17 cellular contexts compared by ENCODE assay signal in genomic region chr16:89601906-89602272, GRCh38. TPM values are rescaled to one million over a fixed set of nuclear protein-coding genes. Genes with fewer than 3 reads are reported as not detected.
DNase-seq lines count a peak whose midpoint lies in the region; ATAC-seq, FAIRE-seq and TF ChIP-seq lines count a peak whose summit lies in the region.
"Had no signal": no experiment of that assay in that cellular context is flagged by ENCODE, and none has a peak within 500 bp of the region (broad histone marks: within the 10 kb centered on the region; RNA-seq: fewer than 3 reads in every experiment).

No MANE protein-coding gene starts in this region.

- H3K9me3 Mint-ChIP-seq in nephron progenitor cell: no peaks in the 10 kb centered on the region
- H3K9me3 Mint-ChIP-seq: activated naive CD8-positive, alpha-beta T cell treated with anti-CD3 and anti-CD28 coated beads, Interleukin-2, amount 10 ng/mL, durations not matched to agents 7 days and 5 days; activated T-cell treated with anti-CD3 and anti-CD28 coated beads, Interleukin-2, amount 50 U/mL, for 4 hours had no signal

- no peak for TF ChIP-seq EP300 in K562 (IDR thresholded peaks at IDR 0.05; ENCODE audit: low read length)

- H4K20me1 ChIP-seq in BLaER1 (no peaks in the 10 kb centered on the region), K562 (replicated peaks; ENCODE audit: control insufficient read depth, insufficient read depth, low read length) (0 out of 2 replicates have a peak, but pooled peaks cover 5% of the 10 kb centered on the region)

- ATAC-seq in K562: no peak

- POLR2A ChIA-PET in K562 (lab: Yijun Ruan, JAX): interaction anchor here (0.6 to 1.0 kb wide), 3 partner anchors 10 to 218 kb away, joined by 3 to 4 read pairs (median 3); no protein-coding TSS in a partner anchor

- in situ Hi-C loops in K562 (cut with MboI): no loop called here

- no peak overlapping the region for H3K4me3 Mint-ChIP-seq in nephron progenitor cell
- H3K4me3 Mint-ChIP-seq: activated naive CD8-positive, alpha-beta T cell treated with anti-CD3 and anti-CD28 coated beads, Interleukin-2, amount 10 ng/mL, durations not matched to agents 7 days and 5 days; activated T-cell treated with anti-CD3 and anti-CD28 coated beads, Interleukin-2, amount 50 U/mL, for 4 hours had no signal

- H3K27me3 ChIP-seq in BLaER1: no peaks in the 10 kb centered on the region
- H3K27me3 ChIP-seq in K562 (ENCODE audit: control insufficient read depth in 2 of 2, insufficient read depth in 2 of 2, low read length in 2 of 2): no peaks in the 10 kb centered on the region
- H3K27me3 ChIP-seq: ovary had no signal

- peak; percentile 70 for DNase-seq in M059J (ENCODE audit: low read depth)
- DNase-seq in K562 (ENCODE audit: extremely low read depth in 1 of 4, low spot score in 3 of 4): no peak
- no peak for DNase-seq in nephron progenitor cell
- DNase-seq in activated effector memory CD4-positive, alpha-beta T cell treated with Interleukin-2 at 50 U/mL for 16 hours: no peak
- DNase-seq in activated CD4-positive, CD25-positive, alpha-beta regulatory T cell (lab: John Stamatoyannopoulos, UW): no peak
- DNase-seq in GM12892 (ENCODE audit: insufficient read length): no peak
- no peak for DNase-seq in islet precursor cell
- DNase-seq: activated naive CD8-positive, alpha-beta T cell treated with anti-CD3 and anti-CD28 coated beads, Interleukin-2, amount 10 ng/mL, durations not matched to agents 7 days and 5 days had no signal

- intact Hi-C loops in K562 (cut with micrococcal nuclease): loop anchor here (5.0 kb wide), 1 partner anchor 35 kb away; no protein-coding TSS in a partner anchor

- H3K4me3 ChIP-seq in BLaER1: no peak overlapping the region
- H3K4me3 ChIP-seq in K562: no peak overlapping the region
- H3K4me3 ChIP-seq: esophagus muscularis mucosa, heart right ventricle, ovary had no signal

- FAIRE-seq in K562 (lab: Jason Lieb, UNC) (no peak), GM12892 (lab: Jason Lieb, UNC) (no peak)
- FAIRE-seq: bronchial epithelial cell had no signal

- H3K36me3 ChIP-seq in BLaER1 (peaks cover 5% of the 10 kb centered on the region; the same call in 1 of the 2 replicates), K562 (ENCODE audit: control insufficient read depth, insufficient read depth, low read length) (no peaks in the 10 kb centered on the region)
- H3K36me3 ChIP-seq: esophagus muscularis mucosa, heart right ventricle, ovary had no signal

- H2AFZ ChIP-seq in K562 (ENCODE audit: low read depth, low read length): no peak overlapping the region

- H3K9me1 ChIP-seq in K562 (ENCODE audit: control insufficient read depth, insufficient read depth, low read length): no peaks in the 10 kb centered on the region

- TF ChIP-seq POLR2A in K562 (conservative IDR thresholded peaks at IDR 0.05): no peak
- no peak for TF ChIP-seq POLR2A in GM12892 (IDR thresholded peaks at IDR 0.05; ENCODE audit: low read depth, low read length)

- no peaks in the 10 kb centered on the region for H3K79me2 ChIP-seq in K562 (ENCODE audit: control insufficient read depth, insufficient read depth, low read length)

- H3K4me1 Mint-ChIP-seq in nephron progenitor cell: peaks cover 42% of the 10 kb centered on the region

- 0 out of 2 replicates have a peak overlapping the region, but pooled peaks have one; percentile 48 for H3K27ac ChIP-seq in BLaER1
- H3K27ac ChIP-seq in K562 (ENCODE audit: extremely low read depth, low read depth, low read length): no peak overlapping the region
- H3K27ac ChIP-seq: esophagus muscularis mucosa, heart right ventricle, ovary had no signal

- no peak for TF ChIP-seq RAD21 in K562 (CRISPR knock-in tag; conservative IDR thresholded peaks at IDR 0.05 in 1 of 2, IDR thresholded peaks at IDR 0.05 in 1 of 2)

- no TSS peak for BruUV-seq in K562 (replicated peaks; lab: Mats Ljungman, UMichigan)

- CTCF ChIA-PET in K562 (lab: Yijun Ruan, JAX; ENCODE audit: low intra/inter-chr PET ratio): no interaction called here

- H3K4me1 ChIP-seq in BLaER1: peaks cover 69% of the 10 kb centered on the region
- peaks cover 0 to 55% of the 10 kb centered on the region in 2 experiments; a peak in 3 of 5 replicates for H3K4me1 ChIP-seq in K562 (replicated peaks in 1 of 2; ENCODE audit: control insufficient read depth in 2 of 2, insufficient read depth in 2 of 2, low read length in 2 of 2)

- no peaks in the 10 kb centered on the region for H3K36me3 Mint-ChIP-seq in nephron progenitor cell (ENCODE audit: low read depth)
- H3K36me3 Mint-ChIP-seq: activated naive CD8-positive, alpha-beta T cell treated with anti-CD3 and anti-CD28 coated beads, Interleukin-2, amount 10 ng/mL, durations not matched to agents 7 days and 5 days had no signal

- no peak overlapping the region for H3K9ac ChIP-seq in BLaER1
- no peak overlapping the region for H3K9ac ChIP-seq in K562 (ENCODE audit: insufficient read depth in 1 of 2, low read depth in 2 of 2, low read length in 2 of 2)

- H3K27ac Mint-ChIP-seq in nephron progenitor cell: peak overlapping the region; percentile 29
- H3K27ac Mint-ChIP-seq: activated naive CD8-positive, alpha-beta T cell treated with anti-CD3 and anti-CD28 coated beads, Interleukin-2, amount 10 ng/mL, durations not matched to agents 7 days and 5 days had no signal

- TF ChIP-seq CTCF in K562 (IDR thresholded peaks at IDR 0.05 in 2 of 3, conservative IDR thresholded peaks at IDR 0.05 in 1 of 3; ENCODE audit: insufficient read depth in 2 of 3, low read depth in 1 of 3, low read length in 3 of 3): no peak
- no peak for TF ChIP-seq CTCF in nephron progenitor cell (IDR thresholded peaks at IDR 0.05)

- peak overlapping the region; percentile 82 for H3K4me2 ChIP-seq in BLaER1
- H3K4me2 ChIP-seq in K562 (ENCODE audit: insufficient read depth, low read length): no peak overlapping the region

- H3K9me3 ChIP-seq in BLaER1: no peaks in the 10 kb centered on the region
- no peaks in the 10 kb centered on the region for H3K9me3 ChIP-seq in K562 (replicated peaks; ENCODE audit: control insufficient read depth, insufficient read depth, low read depth, low read length)
- H3K9me3 ChIP-seq: esophagus muscularis mucosa, heart right ventricle, ovary had no signal

- 30% methylated on average over 22 of the region's 22 CpGs for WGBS in K562 (ENCODE audit: insufficient coverage, low coverage, missing lambda C conversion rate)

- no peaks in the 10 kb centered on the region for H3K27me3 Mint-ChIP-seq in nephron progenitor cell (ENCODE audit: low read depth, poor library complexity)
- H3K27me3 Mint-ChIP-seq: activated naive CD8-positive, alpha-beta T cell treated with anti-CD3 and anti-CD28 coated beads, Interleukin-2, amount 10 ng/mL, durations not matched to agents 7 days and 5 days had no signal

RNA-seq across cellular contexts. Expression of gene DPEP1, which starts 11.6 kb away (rescaled TPM):
- 0.79 TPM in 1 of 2 replicates, not detected in the other for total RNA-seq in M059J (2014; rRNA removed; shearing (Covaris generic))
- 0.23 TPM in 1 of 2 replicates, not detected in the other for total RNA-seq in K562 (2011; cell fraction: chromatin; rRNA removed; ENCODE audit: low replicate concordance)
- total RNA-seq in K562 (2011; cell fraction: nucleolus; rRNA removed): 0.67 and 1.3 TPM in 2 replicates
- 0.46 TPM in 1 of 2 replicates, not detected in the other for total RNA-seq in K562 (2011; cell fraction: nucleoplasm; rRNA removed)
- total RNA-seq in K562 (2014; rRNA removed): 0.14 TPM in 1 of 2 replicates, not detected in the other
- not detected in 2 replicates for total RNA-seq in K562 (2014; rRNA removed; fragmentation: Illumina TruSeq; extraction: Trizol)
- total RNA-seq in K562 (2015; rRNA removed; fragmentation: Illumina TruSeq; extraction: Trizol): not detected in 2 replicates
- 0.20 and 0.22 TPM in 2 replicates for total RNA-seq in K562 (2021)
- polyA plus RNA-seq in K562 (2011; rRNA removed): 0.31 and 0.34 TPM in 2 replicates
- 0.22 and 1.2 TPM in 2 replicates for polyA plus RNA-seq in K562 (2011; cell fraction: cytosol; rRNA removed)
- 1.1 TPM in 2 replicates for polyA plus RNA-seq in K562 (2011; cell fraction: nucleus; rRNA removed)
- polyA plus RNA-seq in K562 (2012): 0.17 and 0.21 TPM in 2 replicates
- polyA plus RNA-seq in K562 (2014; fragmentation: Illumina TruSeq; extraction: Trizol): 0.08 TPM in 1 of 2 replicates, not detected in the other
- not detected for polyA plus RNA-seq in K562 (2014; fragmentation: Nextera tagmentation; extraction: Ambion mirVana)
- polyA plus RNA-seq in K562 (2014; rRNA removed): 0.18 TPM in 1 of 2 replicates, not detected in the other
- polyA minus RNA-seq in K562 (2011; rRNA and poly(A)+ RNA removed): not detected in 2 replicates
- not detected in 2 replicates for polyA minus RNA-seq in K562 (2011; cell fraction: cytosol; rRNA and poly(A)+ RNA removed)
- not detected in 2 replicates for polyA minus RNA-seq in K562 (2011; cell fraction: nucleus; rRNA and poly(A)+ RNA removed)
- not detected for polyA plus RNA-seq in GM12892 (2012; ENCODE audit: missing spikeins)
- total RNA-seq: activated naive CD8-positive, alpha-beta T cell treated with anti-CD3 and anti-CD28 coated beads, Interleukin-2, amount 10 ng/mL, durations not matched to agents 7 days and 5 days; activated T-cell treated with anti-CD3 and anti-CD28 coated beads, Interleukin-2, amount 50 U/mL, for 4 hours; H4; heart right ventricle; mononuclear cell; sciatic nerve had no signal

RNA-seq across cellular contexts. Expression of gene CPNE7, which starts 26.3 kb away (rescaled TPM):
- total RNA-seq in M059J (2014; rRNA removed; shearing (Covaris generic)): 0.32 and 3.1 TPM in 2 replicates
- total RNA-seq in K562 (2011; cell fraction: chromatin; rRNA removed; ENCODE audit: low replicate concordance): 170 and 336 TPM in 2 replicates
- total RNA-seq in K562 (2011; cell fraction: nucleolus; rRNA removed): 170 and 181 TPM in 2 replicates
- 123 and 131 TPM in 2 replicates for total RNA-seq in K562 (2011; cell fraction: nucleoplasm; rRNA removed)
- total RNA-seq in K562 (2014; rRNA removed) (46.8 and 63.6 TPM in 2 replicates), K562 (2014; rRNA removed; fragmentation: Illumina TruSeq; extraction: Trizol) (16.2 and 18.8 TPM in 2 replicates), K562 (2015; rRNA removed; fragmentation: Illumina TruSeq; extraction: Trizol) (16.9 and 18.5 TPM in 2 replicates), K562 (2021) (58.8 and 73.4 TPM in 2 replicates)
- polyA plus RNA-seq in K562 (2011; rRNA removed) (32.7 and 33.6 TPM in 2 replicates), K562 (2014; fragmentation: Illumina TruSeq; extraction: Trizol) (31.5 and 39.1 TPM in 2 replicates), K562 (2014; fragmentation: Nextera tagmentation; extraction: Ambion mirVana) (1 to 10 TPM in 1 of 2 experiments, under 1 TPM in 1; 0.30 to 1.9 TPM), K562 (2014; rRNA removed) (67.3 and 78.1 TPM in 2 replicates)
- polyA plus RNA-seq in K562 (2011; cell fraction: cytosol; rRNA removed): 19.6 and 36.0 TPM in 2 replicates
- 330 and 699 TPM in 2 replicates for polyA plus RNA-seq in K562 (2011; cell fraction: nucleus; rRNA removed)
- 44.5 and 48.7 TPM in 2 replicates for polyA plus RNA-seq in K562 (2012)
- 9.2 TPM in 2 replicates for polyA minus RNA-seq in K562 (2011; rRNA and poly(A)+ RNA removed)
- 10.7 and 11.9 TPM in 2 replicates for polyA minus RNA-seq in K562 (2011; cell fraction: cytosol; rRNA and poly(A)+ RNA removed)
- polyA minus RNA-seq in K562 (2011; cell fraction: nucleus; rRNA and poly(A)+ RNA removed): 34.3 and 47.3 TPM in 2 replicates
- polyA plus RNA-seq in GM12892 (2012; ENCODE audit: missing spikeins): 51.5 TPM
- total RNA-seq: sciatic nerve had no signal

RNA-seq across cellular contexts. Expression of gene RPL13, which starts 41.4 kb away (rescaled TPM):
- 2,167 and 2,261 TPM in 2 replicates for total RNA-seq in M059J (2014; rRNA removed; shearing (Covaris generic))
- 190 and 375 TPM in 2 replicates for total RNA-seq in K562 (2011; cell fraction: chromatin; rRNA removed; ENCODE audit: low replicate concordance)
- 1,145 and 1,282 TPM in 2 replicates for total RNA-seq in K562 (2011; cell fraction: nucleolus; rRNA removed)
- 741 and 1,472 TPM in 2 replicates for total RNA-seq in K562 (2011; cell fraction: nucleoplasm; rRNA removed)
- total RNA-seq in K562 (2014; rRNA removed): 6,042 and 8,261 TPM in 2 replicates
- total RNA-seq in K562 (2014; rRNA removed; fragmentation: Illumina TruSeq; extraction: Trizol): 916 and 1,208 TPM in 2 replicates
- total RNA-seq in K562 (2015; rRNA removed; fragmentation: Illumina TruSeq; extraction: Trizol): 2,074 and 2,169 TPM in 2 replicates
- total RNA-seq in K562 (2021): 2,859 and 3,283 TPM in 2 replicates
- 1,633 and 2,887 TPM in 2 replicates for polyA plus RNA-seq in K562 (2011; rRNA removed)
- polyA plus RNA-seq in K562 (2011; cell fraction: cytosol; rRNA removed): 3,426 and 8,334 TPM in 2 replicates
- polyA plus RNA-seq in K562 (2011; cell fraction: nucleus; rRNA removed): 2,104 and 2,686 TPM in 2 replicates
- polyA plus RNA-seq in K562 (2012): 2,765 and 5,488 TPM in 2 replicates
- 1,258 and 1,518 TPM in 2 replicates for polyA plus RNA-seq in K562 (2014; fragmentation: Illumina TruSeq; extraction: Trizol)
- 100 to 1,000 TPM; 227 to 348 TPM for polyA plus RNA-seq in K562 (2014; fragmentation: Nextera tagmentation; extraction: Ambion mirVana)
- polyA plus RNA-seq in K562 (2014; rRNA removed): 4,293 and 4,381 TPM in 2 replicates
- 413 and 474 TPM in 2 replicates for polyA minus RNA-seq in K562 (2011; rRNA and poly(A)+ RNA removed)
- polyA minus RNA-seq in K562 (2011; cell fraction: cytosol; rRNA and poly(A)+ RNA removed): 1,370 and 2,343 TPM in 2 replicates
- polyA minus RNA-seq in K562 (2011; cell fraction: nucleus; rRNA and poly(A)+ RNA removed): 505 and 641 TPM in 2 replicates
- polyA plus RNA-seq in GM12892 (2012; ENCODE audit: missing spikeins): 4,006 TPM

RNA-seq across cellular contexts. Expression of gene CHMP1A, which starts 55.6 kb away (rescaled TPM):
- 61.0 and 103 TPM in 2 replicates for total RNA-seq in M059J (2014; rRNA removed; shearing (Covaris generic))
- 34.5 and 132 TPM in 2 replicates for total RNA-seq in K562 (2011; cell fraction: chromatin; rRNA removed; ENCODE audit: low replicate concordance)
- 88.4 and 95.0 TPM in 2 replicates for total RNA-seq in K562 (2011; cell fraction: nucleolus; rRNA removed)
- 50.6 and 56.7 TPM in 2 replicates for total RNA-seq in K562 (2011; cell fraction: nucleoplasm; rRNA removed)
- total RNA-seq in K562 (2014; rRNA removed): 64.5 and 76.7 TPM in 2 replicates
- total RNA-seq in K562 (2014; rRNA removed; fragmentation: Illumina TruSeq; extraction: Trizol): 17.2 and 22.0 TPM in 2 replicates
- 45.4 and 48.3 TPM in 2 replicates for total RNA-seq in K562 (2015; rRNA removed; fragmentation: Illumina TruSeq; extraction: Trizol)
- 79.6 and 79.9 TPM in 2 replicates for total RNA-seq in K562 (2021)
- 45.2 and 53.9 TPM in 2 replicates for polyA plus RNA-seq in K562 (2011; rRNA removed)
- 58.4 and 113 TPM in 2 replicates for polyA plus RNA-seq in K562 (2011; cell fraction: cytosol; rRNA removed)
- 80.8 and 127 TPM in 2 replicates for polyA plus RNA-seq in K562 (2011; cell fraction: nucleus; rRNA removed)
- polyA plus RNA-seq in K562 (2012): 49.1 and 58.8 TPM in 2 replicates
- 40.9 and 55.6 TPM in 2 replicates for polyA plus RNA-seq in K562 (2014; fragmentation: Illumina TruSeq; extraction: Trizol)
- polyA plus RNA-seq in K562 (2014; fragmentation: Nextera tagmentation; extraction: Ambion mirVana): 1 to 10 TPM in 1 of 2 experiments, under 1 TPM in 1; 0.83 to 3.3 TPM
- polyA plus RNA-seq in K562 (2014; rRNA removed): 74.2 and 83.1 TPM in 2 replicates
- 20.8 and 35.5 TPM in 2 replicates for polyA minus RNA-seq in K562 (2011; rRNA and poly(A)+ RNA removed)
- polyA minus RNA-seq in K562 (2011; cell fraction: cytosol; rRNA and poly(A)+ RNA removed): 45.2 and 46.4 TPM in 2 replicates
- polyA minus RNA-seq in K562 (2011; cell fraction: nucleus; rRNA and poly(A)+ RNA removed): 19.0 and 21.8 TPM in 2 replicates
- 29.3 TPM for polyA plus RNA-seq in GM12892 (2012; ENCODE audit: missing spikeins)

RNA-seq across cellular contexts. Expression of gene SPATA33, which starts 55.7 kb away (rescaled TPM):
- 6.9 and 12.6 TPM in 2 replicates for total RNA-seq in M059J (2014; rRNA removed; shearing (Covaris generic))
- 39.5 and 51.6 TPM in 2 replicates for total RNA-seq in K562 (2011; cell fraction: chromatin; rRNA removed; ENCODE audit: low replicate concordance)
- 25.5 and 30.5 TPM in 2 replicates for total RNA-seq in K562 (2011; cell fraction: nucleolus; rRNA removed)
- total RNA-seq in K562 (2011; cell fraction: nucleoplasm; rRNA removed): 30.6 and 33.0 TPM in 2 replicates
- 9.7 and 14.0 TPM in 2 replicates for total RNA-seq in K562 (2014; rRNA removed)
- total RNA-seq in K562 (2014; rRNA removed; fragmentation: Illumina TruSeq; extraction: Trizol): 10.5 and 11.8 TPM in 2 replicates
- total RNA-seq in K562 (2015; rRNA removed; fragmentation: Illumina TruSeq; extraction: Trizol): 11.2 and 14.9 TPM in 2 replicates
- 18.2 and 19.7 TPM in 2 replicates for total RNA-seq in K562 (2021)
- 9.8 and 11.8 TPM in 2 replicates for polyA plus RNA-seq in K562 (2011; rRNA removed)
- polyA plus RNA-seq in K562 (2011; cell fraction: cytosol; rRNA removed): 10.3 and 12.0 TPM in 2 replicates
- 26.2 and 27.8 TPM in 2 replicates for polyA plus RNA-seq in K562 (2011; cell fraction: nucleus; rRNA removed)
- polyA plus RNA-seq in K562 (2012): 13.1 and 14.5 TPM in 2 replicates
- 15.6 and 20.0 TPM in 2 replicates for polyA plus RNA-seq in K562 (2014; fragmentation: Illumina TruSeq; extraction: Trizol)
- 1 to 10 TPM; 4.0 to 5.4 TPM for polyA plus RNA-seq in K562 (2014; fragmentation: Nextera tagmentation; extraction: Ambion mirVana)
- polyA plus RNA-seq in K562 (2014; rRNA removed): 16.4 and 18.1 TPM in 2 replicates
- 7.6 and 7.7 TPM in 2 replicates for polyA minus RNA-seq in K562 (2011; rRNA and poly(A)+ RNA removed)
- polyA minus RNA-seq in K562 (2011; cell fraction: cytosol; rRNA and poly(A)+ RNA removed): 4.0 and 5.6 TPM in 2 replicates
- 6.1 and 8.0 TPM in 2 replicates for polyA minus RNA-seq in K562 (2011; cell fraction: nucleus; rRNA and poly(A)+ RNA removed)
- 7.3 TPM for polyA plus RNA-seq in GM12892 (2012; ENCODE audit: missing spikeins)
